In the genomic region with DNA sequence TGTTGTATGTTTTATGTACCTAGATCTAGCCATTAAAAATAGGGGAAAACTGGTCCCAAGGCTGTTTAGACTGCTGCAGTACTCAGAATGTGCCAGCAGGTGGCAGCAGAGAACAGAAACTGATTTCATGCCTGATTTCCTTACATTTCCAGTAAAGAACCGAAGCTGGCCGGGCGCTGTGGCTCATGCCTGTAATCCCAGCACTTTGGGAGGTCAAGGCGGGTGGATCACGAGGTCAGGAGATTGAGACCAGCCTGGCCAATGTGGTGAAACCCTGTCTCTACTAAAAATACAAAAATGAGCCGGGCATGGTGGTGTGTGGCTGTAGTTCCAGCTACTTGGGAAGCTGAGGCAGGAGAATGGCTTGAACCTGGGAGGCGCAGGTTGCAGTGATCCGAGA, we compare ENCODE assay signal across 8 cellular contexts. TPM values are rescaled to one million over a fixed set of nuclear protein-coding genes. Genes with fewer than 3 reads are reported as not detected.
DNase-seq lines count a peak whose midpoint lies in the region; ATAC-seq and TF ChIP-seq lines count a peak whose summit lies in the region.
"Not testable (repeated sequence)": the region's sequence is repeated elsewhere in the genome, so short reads cannot be mapped to it uniquely, and the experiment has no call there.

No MANE protein-coding gene starts in this region.

- H3K27me3 ChIP-seq in RWPE2 (ENCODE audit: insufficient read depth, poor library complexity, severe bottlenecking), result not testable (repeated sequence)

- ATAC-seq in GM21515 (IDR thresholded peaks at IDR 0.05; ENCODE audit: unreplicated experiment) (peak; percentile 66), RWPE2 (ENCODE audit: low read depth) (peak; percentile 40; the same call in 1 of the 3 replicates)

- not testable (repeated sequence) for H3K36me3 ChIP-seq in RWPE2 (ENCODE audit: low read depth)

- not testable (repeated sequence) for H3K27ac ChIP-seq in RWPE2 (ENCODE audit: poor library complexity, severe bottlenecking)

- not testable (repeated sequence) for H3K9me3 Mint-ChIP-seq in activated T-cell treated with anti-CD3 and anti-CD28 coated beads, Interleukin-2, amount 50 U/mL, for 24 hours
- H3K9me3 Mint-ChIP-seq in mesothelial cell of epicardium, result peaks cover 22% of the 10 kb centered on the region

- H3K4me1 Mint-ChIP-seq in activated T-cell treated with anti-CD3 and anti-CD28 coated beads, Interleukin-2, amount 50 U/mL, for 24 hours (ENCODE audit: low read depth); mesothelial cell of epicardium: not testable (repeated sequence)

- H3K36me3 Mint-ChIP-seq in activated T-cell treated with anti-CD3 and anti-CD28 coated beads, Interleukin-2, amount 50 U/mL, for 24 hours (ENCODE audit: low read depth), result not testable (repeated sequence)
- H3K36me3 Mint-ChIP-seq in mesothelial cell of epicardium, result peaks cover 27% of the 10 kb centered on the region

- DNase-seq in CMK (ENCODE audit: low read depth) (peak; percentile 25), LoVo (ENCODE audit: low spot score) (peak; percentile 71), mesothelial cell of epicardium (ENCODE audit: low spot score in 2 of 2, unreplicated experiment in 2 of 2) (peak; percentile 54 to 86)
- DNase-seq in RWPE2 (ENCODE audit: low spot score); epithelial cell of proximal tubule (ENCODE audit: low read depth): not testable (repeated sequence)
- DNase-seq in activated T-cell treated with anti-CD3 and anti-CD28 coated beads, Interleukin-2, amount 50 U/mL, for 24 hours, result peak; percentile 85
- peak; percentile 53 for DNase-seq in stimulated activated CD8-positive, alpha-beta memory T cell treated with anti-CD3 and anti-CD28 coated beads, Interleukin-15, amount 100 ng/mL, for 1 hour (ENCODE audit: low read depth)

- not testable (repeated sequence) for H3K4me3 Mint-ChIP-seq in activated T-cell treated with anti-CD3 and anti-CD28 coated beads, Interleukin-2, amount 50 U/mL, for 24 hours; mesothelial cell of epicardium

- H3K4me3 ChIP-seq in RWPE2 (ENCODE audit: severe bottlenecking); epithelial cell of proximal tubule (ENCODE audit: low read depth, low read length): not testable (repeated sequence)

- not testable (repeated sequence) for H3K9me3 ChIP-seq in RWPE2 (ENCODE audit: severe bottlenecking)

- not testable (repeated sequence) for H3K27ac Mint-ChIP-seq in activated T-cell treated with anti-CD3 and anti-CD28 coated beads, Interleukin-2, amount 50 U/mL, for 24 hours; mesothelial cell of epicardium

- not testable (repeated sequence) for H3K27me3 Mint-ChIP-seq in activated T-cell treated with anti-CD3 and anti-CD28 coated beads, Interleukin-2, amount 50 U/mL, for 24 hours; mesothelial cell of epicardium (ENCODE audit: low read depth)

- H3K4me1 ChIP-seq in RWPE2 (ENCODE audit: insufficient read depth, poor library complexity, severe bottlenecking), result not testable (repeated sequence)

- TF ChIP-seq CTCF in RWPE2 (IDR thresholded peaks at IDR 0.05; ENCODE audit: poor library complexity, severe bottlenecking), result peak; percentile 87
- TF ChIP-seq CTCF in epithelial cell of proximal tubule (conservative IDR thresholded peaks at IDR 0.05; ENCODE audit: low read depth, low read length), result peak; percentile 90
- TF ChIP-seq CTCF in mesothelial cell of epicardium (IDR thresholded peaks at IDR 0.05; ENCODE audit: unreplicated experiment), result peak; percentile 94

RNA-seq across cellular contexts. Expression of gene LMO7, which starts 59.8 kb away (rescaled TPM):
- total RNA-seq in epithelial cell of proximal tubule (36.0 and 46.9 TPM in 2 replicates), mesothelial cell of epicardium (52.5 to 60.8 TPM (median 53.8 TPM) in 3 replicates)
